Comparison of ENCODE assay signal across 8 cellular contexts in the genomic region with DNA sequence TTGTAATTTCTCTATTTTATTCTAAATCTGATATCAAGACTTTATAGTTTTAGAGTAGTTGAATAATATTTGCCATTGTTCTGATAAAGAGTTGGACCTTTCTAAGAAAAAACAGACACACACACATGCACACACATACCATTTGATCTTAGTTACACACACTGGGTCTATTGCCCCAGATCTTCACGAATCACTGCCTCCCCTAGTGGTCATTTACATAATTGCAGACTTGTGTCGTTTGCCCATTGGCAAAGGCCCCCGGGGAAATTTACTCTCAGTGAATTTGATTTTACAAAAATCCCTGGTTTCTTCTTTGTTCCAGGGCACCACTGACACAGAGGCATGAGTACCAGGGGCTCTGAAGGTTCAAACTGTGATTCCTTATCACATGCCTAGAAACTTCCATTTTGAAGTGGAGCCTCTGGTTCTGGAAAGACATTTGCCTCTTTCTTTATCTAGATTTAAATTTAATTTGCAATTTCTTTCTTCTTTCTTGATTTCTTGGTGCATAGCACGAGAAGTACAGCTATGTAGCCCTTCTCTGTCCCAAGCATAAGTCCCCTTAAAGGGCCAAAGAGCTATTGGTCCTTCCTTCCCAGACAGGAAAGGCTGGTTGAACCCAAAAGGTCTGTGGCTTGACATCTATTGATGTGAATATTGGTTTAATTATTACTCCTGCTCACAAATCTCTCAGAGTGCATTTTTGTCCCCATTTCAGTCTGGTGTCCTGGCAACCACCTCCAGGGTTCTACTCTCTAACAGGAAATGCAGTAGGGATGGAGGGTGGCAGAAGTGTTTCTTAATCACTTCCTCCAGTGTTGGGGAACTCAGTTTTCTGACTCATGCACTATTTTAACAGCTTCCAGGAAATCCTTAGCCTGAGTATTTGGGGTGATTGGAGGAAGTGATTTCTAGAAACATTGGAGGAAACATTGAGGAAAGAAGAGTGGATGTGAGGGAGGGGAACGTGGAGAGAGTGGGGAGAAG. TPM values are rescaled to one million over a fixed set of nuclear protein-coding genes. Genes with fewer than 3 reads are reported as not detected.
DNase-seq lines count a peak whose midpoint lies in the region; ATAC-seq, FAIRE-seq and TF ChIP-seq lines count a peak whose summit lies in the region.

No MANE protein-coding gene starts in this region.

- CTCF ChIA-PET in GM12878 (lab: Yijun Ruan, JAX) = interaction anchor here (0.7 to 2.6 kb wide), 3 partner anchors 13 to 26 kb away, joined by 3 to 14 read pairs (median 8); no protein-coding TSS in a partner anchor

- POLR2A ChIA-PET in GM12878 (lab: Charles Lee) = no interaction called here

- H3K27me3 ChIP-seq in GM12878 (replicated peaks in 1 of 2; ENCODE audit: control insufficient read depth in 2 of 2, insufficient read depth in 2 of 2, low read length in 1 of 2) (0 out of 4 replicates have a peak, but pooled peaks cover 0 to 4% of the 10 kb centered on the region in 2 experiments), transverse colon (peaks cover 25% of the 10 kb centered on the region)

- in situ Hi-C loops in ACHN (cut with HindIII; ENCODE audit: low pct_ligation_motif_present, low pct_unique_long_range_greater_than_20kb, low sequenced_read_pairs) (no loop called here), GM12878 (cut with MboI) (no loop called here), transverse colon (cut with MboI; ENCODE audit: low pct_ligation_motif_present in 1 of 4, low pct_unique_long_range_greater_than_20kb in 1 of 4, low sequenced_read_pairs in 3 of 4) (no loop called here)

- H3K9me3 ChIP-seq in GM12878 (replicated peaks; ENCODE audit: control insufficient read depth, insufficient read depth, low read length) (no peaks in the 10 kb centered on the region), transverse colon (no peaks in the 10 kb centered on the region)

- no peak overlapping the region for H3K27ac ChIP-seq in GM12878 (ENCODE audit: control insufficient read depth, insufficient read depth)
- no peak overlapping the region for H3K27ac ChIP-seq in transverse colon

- H3K4me2 ChIP-seq in GM12878 (ENCODE audit: control insufficient read depth, insufficient read depth) = no peak overlapping the region

- RAD21 ChIA-PET in GM12878 (lab: Charles Lee; ENCODE audit: unreplicated experiment) = no interaction called here

- H2AFZ ChIP-seq in GM12878 (ENCODE audit: control insufficient read depth, low read depth, low read length) = no peak overlapping the region

- SMC1A ChIA-PET in GM12878 (lab: Charles Lee; ENCODE audit: uncharacterized antibody, unreplicated experiment) = interaction anchor here (0.6 to 0.9 kb wide), 2 partner anchors 15 to 23 kb away, joined by 3 read pairs; no protein-coding TSS in a partner anchor

- peak; percentile 63 to 85 (median 82) for TF ChIP-seq CTCF in GM12878 (IDR thresholded peaks at IDR 0.05 in 2 of 3, conservative IDR thresholded peaks at IDR 0.05 in 1 of 3; ENCODE audit: control insufficient read depth in 2 of 3, extremely low read depth in 1 of 3, insufficient read depth in 1 of 3, low read depth in 3 of 3, low read length in 3 of 3)
- TF ChIP-seq CTCF in transverse colon (IDR thresholded peaks at IDR 0.05) = peak; percentile 69 to 82 (median 70)

- no peak for FAIRE-seq in GM12878 (lab: Jason Lieb, UNC)

- BruUV-seq in GM12878 (replicated peaks; lab: Mats Ljungman, UMichigan) = no TSS peak

- no peak overlapping the region for H3K4me3 ChIP-seq in GM12878
- no peak overlapping the region for H3K4me3 ChIP-seq in transverse colon

- H3K4me1 ChIP-seq in GM12878 (ENCODE audit: control insufficient read depth, insufficient read depth, low read length) = no peaks in the 10 kb centered on the region
- no peaks in the 10 kb centered on the region for H3K4me1 ChIP-seq in transverse colon

- H4K20me1 ChIP-seq in GM12878 (ENCODE audit: control insufficient read depth, insufficient read depth) = no peaks in the 10 kb centered on the region

- peak; percentile 43 for TF ChIP-seq RAD21 in GM12878 (IDR thresholded peaks at IDR 0.05; ENCODE audit: insufficient read depth, low read depth, low read length)

- 8% methylated on average over 5 of the region's 5 CpGs for WGBS in GM12878 (ENCODE audit: insufficient coverage, insufficient replicate concordance, low lambda C conversion rate, missing lambda C conversion rate)
- 0 to 14% methylated on average over 4 to 5 of the region's 5 CpGs for WGBS in transverse colon (ENCODE audit: low coverage in 1 of 2), 2 donors

- no peaks in the 10 kb centered on the region for H3K36me3 ChIP-seq in GM12878 (ENCODE audit: control insufficient read depth in 2 of 2, insufficient read depth in 2 of 2, low read length in 1 of 2)
- H3K36me3 ChIP-seq in transverse colon = no peaks in the 10 kb centered on the region

- no peak for TF ChIP-seq EP300 in GM12878 (IDR thresholded peaks at IDR 0.05; ENCODE audit: borderline replicate concordance in 1 of 2, control insufficient read depth in 1 of 2, low read depth in 2 of 2, low read length in 2 of 2)
- TF ChIP-seq EP300 in transverse colon (IDR thresholded peaks at IDR 0.05; ENCODE audit: low read depth) = no peak

- no peaks in the 10 kb centered on the region for H3K79me2 ChIP-seq in GM12878 (ENCODE audit: control insufficient read depth, insufficient read depth, low read length)

- no peak for TF ChIP-seq POLR2A in GM12878 (IDR thresholded peaks at IDR 0.05; ENCODE audit: low read depth, low read length)
- no peak for TF ChIP-seq POLR2A in transverse colon (IDR thresholded peaks at IDR 0.05)

- intact Hi-C loops in GM12878 (cut with micrococcal nuclease; ENCODE audit: unreplicated experiment) (no loop called here), transverse colon (cut with DNase I; ENCODE audit: low total_unique reads) (no loop called here)

- peak; percentile 24 for DNase-seq in ACHN
- peak; percentile 17 for DNase-seq in Daoy (ENCODE audit: low read depth)
- DNase-seq in NCI-H2029 (lab: John Stamatoyannopoulos, UW) = peak; percentile 42
- no peak for DNase-seq in GM12878 (ENCODE audit: low read depth, low spot score)
- DNase-seq in left lobe of liver (ENCODE audit: low spot score) = no peak
- DNase-seq in transverse colon = no peak
- DNase-seq in SHP77 treated with DMSO at 0.1 percent for 48 hours (lab: John Stamatoyannopoulos, UW) = no peak

- ATAC-seq in GM12878 (peak; percentile 77), left lobe of liver (peak; percentile 90), GM18861 (IDR thresholded peaks at IDR 0.05; ENCODE audit: unreplicated experiment) (no peak)

- no peak overlapping the region for H3K9ac ChIP-seq in GM12878 (ENCODE audit: control insufficient read depth, insufficient read depth, low read length)

TF ChIP-seq in GM12878, 131 proteins besides CTCF, POLR2A, EP300 and RAD21:
- no peak for TF ChIP-seq HSF1 (IDR thresholded peaks at IDR 0.05; ENCODE audit: low read depth, low read length)
- TF ChIP-seq SMC3 (IDR thresholded peaks at IDR 0.05; ENCODE audit: borderline replicate concordance, low read length) = peak; percentile 30; the same call in 1 of the 2 replicates
- no peak for TF ChIP-seq JUNB (IDR thresholded peaks at IDR 0.05)
- TF ChIP-seq IRF4 (IDR thresholded peaks at IDR 0.05; ENCODE audit: low read depth, low read length) = no peak

RNA-seq across cellular contexts. Expression of gene SLC6A11, which starts 32.4 kb away (rescaled TPM):
- 0.80 and 1.6 TPM in 2 replicates for total RNA-seq in Daoy (2014; rRNA removed; shearing (Covaris generic))
- total RNA-seq in GM12878 (2013; cell fraction: nucleolus; rRNA removed) = not detected in 2 replicates
- total RNA-seq in GM12878 (2014; rRNA removed) (not detected in 2 replicates), GM12878 (2014; rRNA removed; fragmentation: Illumina TruSeq; extraction: Trizol) (not detected in 2 replicates), GM12878 (2021) (not detected in 2 replicates), left lobe of liver (0.13 TPM), transverse colon (not detected)
- polyA plus RNA-seq in GM12878 (2011; ENCODE audit: low read depth) = not detected
- polyA plus RNA-seq in GM12878 (2011; rRNA removed) (not detected in 2 replicates), GM12878 (2014; fragmentation: Illumina TruSeq; extraction: Trizol) (not detected in 2 replicates), GM12878 (2014; fragmentation: Nextera tagmentation; extraction: Ambion mirVana) (not detected), GM12878 (2014; rRNA removed) (not detected in 2 replicates), GM12878 (2016; fragmentation: Nextera tagmentation; extraction: Ambion mirVana) (not detected)
- not detected in 2 replicates for polyA plus RNA-seq in GM12878 (2011; cell fraction: cytosol; rRNA removed)
- polyA plus RNA-seq in GM12878 (2011; cell fraction: nucleus; rRNA removed) = not detected in 2 replicates
- not detected in 2 replicates for polyA plus RNA-seq in GM12878 (2012)
- polyA minus RNA-seq in GM12878 (2011; rRNA and poly(A)+ RNA removed) = not detected in 2 replicates
- polyA minus RNA-seq in GM12878 (2011; cell fraction: cytosol; rRNA and poly(A)+ RNA removed) = not detected in 2 replicates
- polyA minus RNA-seq in GM12878 (2011; cell fraction: nucleus; rRNA and poly(A)+ RNA removed) = not detected in 2 replicates

Comparison
In these comparisons a context has a peak if more than half of its experiments do, and no peak if none do; other contexts are left out.
1. DNase-seq: peak in ACHN (single experiment), Daoy (single experiment) and NCI-H2029 (single experiment); none in GM12878 (single experiment), left lobe of liver (single experiment), transverse colon (single experiment) and SHP77 treated with DMSO at 0.1 percent for 48 hours (single experiment).